ENCODE assay signal across 8 cellular contexts in the genomic region with DNA sequence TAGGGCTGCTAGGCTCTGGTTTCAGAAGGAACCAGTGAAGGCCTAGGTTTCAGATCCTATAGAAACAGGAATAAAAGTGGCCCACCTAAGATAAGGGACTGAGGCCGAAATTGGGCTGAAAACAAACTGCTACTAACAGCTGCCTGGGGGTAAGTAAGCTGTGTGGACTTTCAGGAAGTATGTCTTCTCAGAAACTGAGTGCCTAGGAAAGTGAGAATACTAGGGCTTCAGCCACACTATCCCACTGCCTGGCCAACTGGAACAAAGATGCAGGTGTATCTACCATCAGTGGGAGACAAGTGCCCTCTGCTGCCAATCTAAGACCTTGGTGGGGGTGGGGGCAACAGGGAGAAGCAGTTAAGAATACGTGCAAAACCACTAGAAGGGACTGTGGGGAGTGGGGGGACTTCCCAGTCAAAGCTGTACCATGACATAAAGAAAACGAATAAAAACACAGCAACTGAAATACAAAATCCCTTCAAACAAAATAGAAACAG.
A peak's percentile ranks its signal among the peaks of the same experiment; 100 is the strongest.
DNase-seq lines count a peak whose midpoint lies in the region; ATAC-seq and TF ChIP-seq lines count a peak whose summit lies in the region.

No MANE protein-coding gene starts in this region.

- dilution Hi-C loops in mammary epithelial cell (cut with HindIII; ENCODE audit: low sequenced_read_pairs): no loop called here

- H3K4me1 ChIP-seq in mucosa of descending colon (ENCODE audit: low read depth) (peaks cover 14% of the 10 kb centered on the region), mammary epithelial cell (ENCODE audit: insufficient read depth, low read length) (no peaks in the 10 kb centered on the region)

- no peak overlapping the region for H3K4me2 ChIP-seq in mammary epithelial cell (ENCODE audit: insufficient read depth, low read depth, low read length)

- intact Hi-C loops in mucosa of descending colon (cut with DNase I, micrococcal nuclease) (no loop called here), left colon (cut with DNase I, micrococcal nuclease) (no loop called here), mammary epithelial cell (cut with micrococcal nuclease) (no loop called here)

- in situ Hi-C loops in mammary epithelial cell (cut with MboI; ENCODE audit: low sequenced_read_pairs in 2 of 2): no loop called here

- ATAC-seq in GM19351 (IDR thresholded peaks at IDR 0.05; ENCODE audit: unreplicated experiment): peak; percentile 82
- peak; percentile 84 for ATAC-seq in HG03095 (IDR thresholded peaks at IDR 0.05; ENCODE audit: unreplicated experiment)
- ATAC-seq in mucosa of descending colon: peak; percentile 41
- no peak for ATAC-seq in left colon

- no TSS peak for BruUV-seq in mammary epithelial cell (replicated peaks; lab: Mats Ljungman, UMichigan)

- TF ChIP-seq CTCF in mucosa of descending colon (IDR thresholded peaks at IDR 0.05) (no peak), mammary epithelial cell (conservative IDR thresholded peaks at IDR 0.05 in 1 of 2, IDR thresholded peaks at IDR 0.05 in 1 of 2; ENCODE audit: extremely low read depth in 1 of 2, insufficient read depth in 1 of 2, low read depth in 1 of 2, low read length in 2 of 2) (no peak)

- CTCF ChIA-PET in mammary epithelial cell (lab: Charles Lee; ENCODE audit: low non-redundant PET): no interaction called here

- no peak overlapping the region for H3K9ac ChIP-seq in mammary epithelial cell (ENCODE audit: insufficient read depth, low read length)

- H3K36me3 ChIP-seq in mucosa of descending colon (ENCODE audit: low read depth) (no peaks in the 10 kb centered on the region), mammary epithelial cell (ENCODE audit: insufficient read depth, low read length) (no peaks in the 10 kb centered on the region)

- no peak overlapping the region for H3K27ac ChIP-seq in mammary epithelial cell (ENCODE audit: insufficient read depth, low read depth, low read length)

- no peaks in the 10 kb centered on the region for H3K27me3 ChIP-seq in mammary epithelial cell (ENCODE audit: insufficient read depth, low read length)

- H4K20me1 ChIP-seq in mammary epithelial cell (ENCODE audit: insufficient read depth, low read length): no peaks in the 10 kb centered on the region

- H2AFZ ChIP-seq in mammary epithelial cell (ENCODE audit: low read depth, low read length): no peak overlapping the region

- no peak overlapping the region for H3K4me3 ChIP-seq in mucosa of descending colon
- H3K4me3 ChIP-seq in mammary epithelial cell (replicated peaks in 1 of 3; ENCODE audit: insufficient read depth in 1 of 3, low read depth in 2 of 3, low read length in 3 of 3): no peak overlapping the region

- no peaks in the 10 kb centered on the region for H3K9me3 ChIP-seq in mucosa of descending colon
- H3K9me3 ChIP-seq in mammary epithelial cell (replicated peaks; ENCODE audit: insufficient read depth, low read length): no peaks in the 10 kb centered on the region

- H3K79me2 ChIP-seq in mammary epithelial cell (ENCODE audit: insufficient read depth, low read length): peaks cover 93% of the 10 kb centered on the region

- 96% methylated on average over 3 of the region's 3 CpGs for WGBS in mammary epithelial cell (ENCODE audit: low coverage, missing lambda C conversion rate)

- DNase-seq in activated CD4-positive, alpha-beta T cell treated with anti-CD3 and anti-CD28 coated beads for 24 hours (ENCODE audit: low read depth in 2 of 2): peak; percentile 38 to 41
- DNase-seq in mucosa of descending colon: peak in 1 of 3 donors; percentile 14
- DNase-seq in left colon: no peak
- no peak for DNase-seq in NCI-H187 (lab: John Stamatoyannopoulos, UW)
- no peak for DNase-seq in DMS53 (lab: John Stamatoyannopoulos, UW)
- no peak for DNase-seq in mammary epithelial cell

Comparison
In these comparisons a context has a peak if more than half of its experiments do, and no peak if none do; other contexts are left out.
1. DNase-seq: peak in activated CD4-positive, alpha-beta T cell treated with anti-CD3 and anti-CD28 coated beads for 24 hours (2 of 2); none in left colon (0 of 2), NCI-H187 (0 of 2), DMS53 (single experiment) and mammary epithelial cell (single experiment).